Comparison of ENCODE assay signal across 8 cellular contexts in genomic region chr10:690227-691161, GRCh38. TPM values are rescaled to one million over a fixed set of nuclear protein-coding genes. Genes with fewer than 3 reads are reported as not detected.
DNase-seq lines count a peak whose midpoint lies in the region; ATAC-seq and TF ChIP-seq lines count a peak whose summit lies in the region.

No MANE protein-coding gene starts in this region.

- no peak overlapping the region for H3K27ac ChIP-seq in ectodermal cell (ENCODE audit: insufficient read depth, low read depth, low read length, poor library complexity, severe bottlenecking)
- H3K27ac ChIP-seq in uterus, result peak overlapping the region; percentile 91 to 94

- H3K27ac Mint-ChIP-seq in activated naive CD4-positive, alpha-beta T cell treated with anti-CD3 and anti-CD28 coated beads for 36 hours, result no peak overlapping the region
- H3K27ac Mint-ChIP-seq in naive B cell, result no peak overlapping the region

- H3K4me3 ChIP-seq in ectodermal cell (ENCODE audit: insufficient read depth, low read depth, low read length) (peak overlapping the region; percentile 47), uterus (peak overlapping the region; percentile 37 to 57)

- TF ChIP-seq POLR2A in uterus (IDR thresholded peaks at IDR 0.05), result no peak

- CTCF ChIA-PET in activated naive CD4-positive, alpha-beta T cell treated with anti-CD3 and anti-CD28 coated beads for 36 hours (lab: Charles Lee), result no interaction called here

- no peaks in the 10 kb centered on the region for H3K36me3 ChIP-seq in ectodermal cell (ENCODE audit: control insufficient read depth, insufficient read depth, low read length)
- H3K36me3 ChIP-seq in uterus, result no peaks in the 10 kb centered on the region

- peaks cover 23% of the 10 kb centered on the region for H3K27me3 ChIP-seq in ectodermal cell (ENCODE audit: control insufficient read depth, insufficient read depth, low read length, poor library complexity, severe bottlenecking)
- no peaks in the 10 kb centered on the region for H3K27me3 ChIP-seq in uterus

- ATAC-seq in naive B cell (ENCODE audit: low read depth in 2 of 2), result no peak
- no peak for ATAC-seq in activated T-cell treated with anti-CD3 and anti-CD28 coated beads, Interleukin-2, amount 50 U/mL, for 4 hours

- H3K4me1 ChIP-seq in ectodermal cell (ENCODE audit: control insufficient read depth, insufficient read depth, low read length) (no peaks in the 10 kb centered on the region), uterus (peaks cover 0 to 4% of the 10 kb centered on the region in 2 donors)

- TF ChIP-seq CTCF in uterus (IDR thresholded peaks at IDR 0.05), result no peak

- no peak for DNase-seq in activated naive CD4-positive, alpha-beta T cell treated with anti-CD3 and anti-CD28 coated beads for 36 hours
- no peak for DNase-seq in activated naive CD4-positive, alpha-beta T cell (lab: John Stamatoyannopoulos, UW)
- DNase-seq in naive B cell (no peak), uterus (peak in 1 of 2 donors; percentile 39), NCI-H2171 (lab: John Stamatoyannopoulos, UW) (no peak), NCI-H2081 treated with DMSO at 0.1 percent for 48 hours (lab: John Stamatoyannopoulos, UW) (no peak)
- DNase-seq in activated T-cell treated with anti-CD3 and anti-CD28 coated beads, Interleukin-2, amount 50 U/mL, for 4 hours, result no peak

- H3K9me3 Mint-ChIP-seq in activated naive CD4-positive, alpha-beta T cell treated with anti-CD3 and anti-CD28 coated beads for 36 hours, result no peaks in the 10 kb centered on the region
- H3K9me3 Mint-ChIP-seq in naive B cell, result peaks cover 0 to 12% (median 4%) of the 10 kb centered on the region in 7 donors
- no peaks in the 10 kb centered on the region for H3K9me3 Mint-ChIP-seq in activated T-cell treated with anti-CD3 and anti-CD28 coated beads, Interleukin-2, amount 50 U/mL, for 4 hours

- no peaks in the 10 kb centered on the region for H3K9me3 ChIP-seq in ectodermal cell (ENCODE audit: control insufficient read depth, low read length)
- no peaks in the 10 kb centered on the region for H3K9me3 ChIP-seq in uterus

- peaks cover 6% of the 10 kb centered on the region for H3K4me1 Mint-ChIP-seq in activated naive CD4-positive, alpha-beta T cell treated with anti-CD3 and anti-CD28 coated beads for 36 hours (ENCODE audit: low read depth)
- H3K4me1 Mint-ChIP-seq in naive B cell, result peaks cover 0 to 6% (median 4%) of the 10 kb centered on the region in 3 donors
- peaks cover 6% of the 10 kb centered on the region for H3K4me1 Mint-ChIP-seq in activated T-cell treated with anti-CD3 and anti-CD28 coated beads, Interleukin-2, amount 50 U/mL, for 4 hours (ENCODE audit: low read depth)

- H3K36me3 Mint-ChIP-seq in activated naive CD4-positive, alpha-beta T cell treated with anti-CD3 and anti-CD28 coated beads for 36 hours (ENCODE audit: low read depth), result no peaks in the 10 kb centered on the region
- peaks cover 0 to 9% of the 10 kb centered on the region in 2 donors for H3K36me3 Mint-ChIP-seq in naive B cell
- no peaks in the 10 kb centered on the region for H3K36me3 Mint-ChIP-seq in activated T-cell treated with anti-CD3 and anti-CD28 coated beads, Interleukin-2, amount 50 U/mL, for 4 hours (ENCODE audit: insufficient read depth)

- WGBS in ectodermal cell, 2 experiments, result 73 to 74% methylated on average over 35 to 36 of the region's 38 CpGs

- intact Hi-C loops in activated naive CD4-positive, alpha-beta T cell treated with anti-CD3 and anti-CD28 coated beads for 36 hours (cut with micrococcal nuclease), result no loop called here
- intact Hi-C loops in uterus (cut with DNase I; ENCODE audit: low total_unique reads), result no loop called here

- peaks cover 44% of the 10 kb centered on the region for H3K27me3 Mint-ChIP-seq in activated naive CD4-positive, alpha-beta T cell treated with anti-CD3 and anti-CD28 coated beads for 36 hours (ENCODE audit: low read depth)
- H3K27me3 Mint-ChIP-seq in naive B cell, result peaks cover 52 to 55% (median 53%) of the 10 kb centered on the region in 3 donors
- H3K27me3 Mint-ChIP-seq in activated T-cell treated with anti-CD3 and anti-CD28 coated beads, Interleukin-2, amount 50 U/mL, for 4 hours (ENCODE audit: low read depth), result peaks cover 49% of the 10 kb centered on the region

- peak overlapping the region; percentile 54 for H3K4me3 Mint-ChIP-seq in activated naive CD4-positive, alpha-beta T cell treated with anti-CD3 and anti-CD28 coated beads for 36 hours
- H3K4me3 Mint-ChIP-seq in naive B cell, result peak overlapping the region in 5 of 8 donors; percentile 16 to 66 (median 48)
- no peak overlapping the region for H3K4me3 Mint-ChIP-seq in activated T-cell treated with anti-CD3 and anti-CD28 coated beads, Interleukin-2, amount 50 U/mL, for 4 hours

RNA-seq across cellular contexts. Expression of gene DIP2C, which starts 1.0 kb away (rescaled TPM):
- under 1 TPM; 0.67 to 0.91 TPM for total RNA-seq in activated naive CD4-positive, alpha-beta T cell treated with anti-CD3 and anti-CD28 coated beads for 36 hours
- polyA plus RNA-seq in ectodermal cell (2013, experiment 1 of 4), result 13.0 TPM
- polyA plus RNA-seq in ectodermal cell (2013, experiment 2 of 4), result 14.4 TPM
- polyA plus RNA-seq in ectodermal cell (2013, experiment 3 of 4), result 12.2 TPM
- polyA plus RNA-seq in ectodermal cell (2013, experiment 4 of 4), result 11.3 TPM
- 1 to 10 TPM in 1 of 6 donors, under 1 TPM in 4, not detected in 1; 0.36 to 1.7 (median 0.78) TPM for polyA plus RNA-seq in naive B cell (ENCODE audit: low read depth in 6 of 6)
- total RNA-seq in uterus, result 10 to 100 TPM; 10.5 to 40.5 (median 19.5) TPM
- total RNA-seq in activated T-cell treated with anti-CD3 and anti-CD28 coated beads, Interleukin-2, amount 50 U/mL, for 4 hours, result under 1 TPM; 0.20 to 0.27 (median 0.26) TPM

Comparison
In these comparisons a context has a peak if more than half of its experiments do, and no peak if none do; other contexts are left out.
1. RNA of gene DIP2C, which starts 1.0 kb away (total RNA-seq): 10.5 to 40.5 TPM in uterus; 0.67 to 0.91 TPM in activated naive CD4-positive, alpha-beta T cell treated with anti-CD3 and anti-CD28 coated beads for 36 hours and 0.20 to 0.27 TPM in activated T-cell treated with anti-CD3 and anti-CD28 coated beads, Interleukin-2, amount 50 U/mL, for 4 hours; every median in the first group is over 4 times any median in the second.